In the genomic region with DNA sequence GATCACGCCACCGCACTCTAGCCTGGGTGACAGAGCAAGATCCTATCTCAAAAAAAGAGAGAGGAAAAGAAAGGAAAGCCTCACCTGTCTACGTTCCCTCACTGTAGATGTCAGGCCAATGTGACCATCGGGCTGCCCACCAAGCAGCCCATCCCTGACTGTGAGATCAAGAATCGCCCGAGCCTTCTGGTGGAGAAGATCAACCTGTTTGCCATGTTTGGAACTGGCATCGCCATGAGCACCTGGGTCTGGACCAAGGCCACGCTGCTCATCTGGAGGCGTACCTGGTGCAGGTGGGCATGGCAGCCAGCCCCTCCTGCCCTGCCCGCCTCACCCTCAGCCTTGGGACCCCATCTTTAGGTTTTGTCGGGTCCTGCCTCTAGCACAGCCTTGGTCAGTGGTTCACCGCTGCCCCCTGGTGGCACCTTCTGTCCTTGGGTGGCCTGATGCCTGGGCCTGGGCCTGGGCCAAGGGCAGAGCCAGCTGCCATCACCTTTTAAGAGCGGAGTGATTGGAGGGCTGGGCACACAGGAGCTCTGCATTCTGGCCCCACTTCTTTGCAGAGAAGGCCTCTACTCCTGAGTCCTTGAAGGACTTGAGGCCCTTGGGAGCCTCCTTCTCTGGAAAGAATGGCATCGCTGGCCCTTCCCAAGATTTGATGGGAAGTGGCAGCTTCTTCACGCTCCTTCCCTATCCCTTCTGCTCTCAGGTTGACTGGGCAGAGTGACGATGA, we compare ENCODE assay signal across 9 cellular contexts. TPM values are rescaled to one million over a fixed set of nuclear protein-coding genes. Genes with fewer than 3 reads are reported as not detected.
DNase-seq lines count a peak whose midpoint lies in the region; ATAC-seq and TF ChIP-seq lines count a peak whose summit lies in the region.
"Had no signal": no experiment of that assay in that cellular context is flagged by ENCODE, and none has a peak within 500 bp of the region (broad histone marks: within the 10 kb centered on the region; RNA-seq: fewer than 3 reads in every experiment).

No MANE protein-coding gene starts in this region.

- TF ChIP-seq CTCF in neural crest cell (conservative IDR thresholded peaks at IDR 0.05): peak; percentile 78
- TF ChIP-seq CTCF in stomach (IDR thresholded peaks at IDR 0.05): peak in 5 of 7 experiments; percentile 69 to 85 (median 84)

- H3K36me3 ChIP-seq in stomach: peaks cover 0 to 60% (median 25%) of the 10 kb centered on the region in 4 donors

- H3K36me3 Mint-ChIP-seq in neural crest cell (ENCODE audit: low read depth): peaks cover 21% of the 10 kb centered on the region
- H3K36me3 Mint-ChIP-seq: activated naive CD4-positive, alpha-beta T cell treated with anti-CD3 and anti-CD28 coated beads, Interleukin-2, amount 50 U/mL, for 24 hours had no signal

- peak; percentile 72 for ATAC-seq in HG02678 (IDR thresholded peaks at IDR 0.05; ENCODE audit: unreplicated experiment)
- no peak for ATAC-seq in GM18858 (IDR thresholded peaks at IDR 0.05; ENCODE audit: unreplicated experiment)

- TF ChIP-seq EP300 in stomach (IDR thresholded peaks at IDR 0.05): no peak

- no peak overlapping the region for H3K4me3 Mint-ChIP-seq in neural crest cell
- H3K4me3 Mint-ChIP-seq: activated naive CD4-positive, alpha-beta T cell treated with anti-CD3 and anti-CD28 coated beads, Interleukin-2, amount 50 U/mL, for 24 hours had no signal

- peaks cover 0 to 6% (median 0%) of the 10 kb centered on the region in 4 donors for H3K4me1 ChIP-seq in stomach

- DNase-seq in DMS79 (lab: John Stamatoyannopoulos, UW) (peak; percentile 42), NOMO-1 treated with dmso at 0.1 percent for 144 hours (lab: John Stamatoyannopoulos, UW; ENCODE audit: unreplicated experiment) (peak; percentile 1), fibroblast of gingiva (ENCODE audit: low read depth) (peak; percentile 38), neural crest cell (ENCODE audit: low read depth, low spot score) (peak; percentile 82), stomach (peak; percentile 84)
- peak; percentile 68 for DNase-seq in activated T-cell treated with anti-CD3 and anti-CD28 coated beads, Interleukin-2, amount 50 U/mL, for 1 hour

- intact Hi-C loops in stomach (cut with DNase I; ENCODE audit: low total_unique reads): loop anchor here (10.0 kb wide), 2 partner anchors 84 to 254 kb away; no protein-coding TSS in a partner anchor

- no peak overlapping the region for H3K27ac ChIP-seq in stomach

- H3K4me1 Mint-ChIP-seq in neural crest cell: peaks cover 7% of the 10 kb centered on the region
- H3K4me1 Mint-ChIP-seq: activated naive CD4-positive, alpha-beta T cell treated with anti-CD3 and anti-CD28 coated beads, Interleukin-2, amount 50 U/mL, for 24 hours had no signal

- 59 to 73% (median 63%) methylated on average over 13 to 16 of the region's 16 CpGs for WGBS in stomach, 5 donors

- no peaks in the 10 kb centered on the region for H3K27me3 ChIP-seq in stomach

- no peaks in the 10 kb centered on the region for H3K9me3 Mint-ChIP-seq in neural crest cell
- H3K9me3 Mint-ChIP-seq: activated naive CD4-positive, alpha-beta T cell treated with anti-CD3 and anti-CD28 coated beads, Interleukin-2, amount 50 U/mL, for 24 hours had no signal

- H3K4me3 ChIP-seq in stomach: no peak overlapping the region

- TF ChIP-seq POLR2A in stomach (IDR thresholded peaks at IDR 0.05): no peak

- no peaks in the 10 kb centered on the region for H3K27me3 Mint-ChIP-seq in neural crest cell (ENCODE audit: low read depth)
- H3K27me3 Mint-ChIP-seq: activated naive CD4-positive, alpha-beta T cell treated with anti-CD3 and anti-CD28 coated beads, Interleukin-2, amount 50 U/mL, for 24 hours had no signal

- peak overlapping the region; percentile 67 for H3K27ac Mint-ChIP-seq in neural crest cell (ENCODE audit: unreplicated experiment)
- H3K27ac Mint-ChIP-seq: activated naive CD4-positive, alpha-beta T cell treated with anti-CD3 and anti-CD28 coated beads, Interleukin-2, amount 50 U/mL, for 24 hours had no signal

- H3K9me3 ChIP-seq in stomach: no peaks in the 10 kb centered on the region

RNA-seq across cellular contexts. Expression of gene AHCYL2, which starts 14.4 kb away (rescaled TPM):
- total RNA-seq in neural crest cell: 18.7 and 19.1 TPM in 2 replicates
- 10 to 100 TPM; 60.3 to 87.0 (median 66.5) TPM for total RNA-seq in stomach
- 10 to 100 TPM in 2 of 3 donors, 1 to 10 TPM in 1; 4.6 to 19.9 (median 10.2) TPM for polyA plus RNA-seq in stomach

RNA-seq across cellular contexts. Expression of gene SMO, which starts 22.0 kb away (rescaled TPM):
- total RNA-seq in neural crest cell (104 and 119 TPM in 2 replicates), stomach (10 to 100 TPM in 2 of 5 donors, 1 to 10 TPM in 3; 1.2 to 18.5 (median 5.7) TPM)
- polyA plus RNA-seq in stomach: 1 to 10 TPM; 1.1 to 8.2 (median 3.2) TPM

Comparison
In these comparisons a context has a peak if more than half of its experiments do, and no peak if none do; other contexts are left out.
1. DNase-seq: peak in every context shown above with its lines; median percentile 84 in stomach; 82 in neural crest cell; 68 in activated T-cell treated with anti-CD3 and anti-CD28 coated beads, Interleukin-2, amount 50 U/mL, for 1 hour; 42 in DMS79; 38 in fibroblast of gingiva; 1 in NOMO-1 treated with dmso at 0.1 percent for 144 hours.